In genomic region chr9:136013524-136014034, GRCh38 we compare ENCODE assay signal across 27 cellular contexts. TPM values are rescaled to one million over a fixed set of nuclear protein-coding genes. Genes with fewer than 3 reads are reported as not detected.
DNase-seq lines count a peak whose midpoint lies in the region; ATAC-seq and TF ChIP-seq lines count a peak whose summit lies in the region.
"Had no signal": no experiment of that assay in that cellular context is flagged by ENCODE, and none has a peak within 500 bp of the region (broad histone marks: within the 10 kb centered on the region; RNA-seq: fewer than 3 reads in every experiment).

No MANE protein-coding gene starts in this region.

- H3K4me2 ChIP-seq in OCI-LY1 (ENCODE audit: low read length) = peak overlapping the region; percentile 35
- H3K4me2 ChIP-seq: GM23338, hepatocyte had no signal

- intact Hi-C loops in activated naive CD4-positive, alpha-beta T cell treated with anti-CD3 and anti-CD28 coated beads for 36 hours (cut with micrococcal nuclease) = no loop called here
- intact Hi-C loops in testis (cut with DNase I; ENCODE audit: low total_unique reads) = no loop called here

- H3K36me3 Mint-ChIP-seq in activated naive CD4-positive, alpha-beta T cell treated with anti-CD3 and anti-CD28 coated beads for 36 hours (ENCODE audit: low read depth) = no peaks in the 10 kb centered on the region
- H3K36me3 Mint-ChIP-seq: activated naive CD4-positive, alpha-beta T cell treated with anti-CD3 and anti-CD28 coated beads, Interleukin-2, amount 50 U/mL, for 72 hours; mesothelial cell of epicardium; naive B cell had no signal

- H3K27me3 Mint-ChIP-seq in activated naive CD4-positive, alpha-beta T cell treated with anti-CD3 and anti-CD28 coated beads for 36 hours (ENCODE audit: low read depth) = no peaks in the 10 kb centered on the region
- H3K27me3 Mint-ChIP-seq: dendritic cell treated with granulocyte-macrophage colony-stimulating factor and Interleukin-4, amounts not matched to agents 40 ng/mL and 50 ng/mL, for 4 days had no signal

- ATAC-seq in HG02623 (IDR thresholded peaks at IDR 0.05; ENCODE audit: unreplicated experiment) = no peak
- ATAC-seq: activated naive CD4-positive, alpha-beta T cell treated with anti-CD3 and anti-CD28 coated beads, Interleukin-2, amount 50 U/mL, for 72 hours; GM23338 had no signal

- no peak for TF ChIP-seq CTCF in OCI-LY1 (IDR thresholded peaks at IDR 0.05; ENCODE audit: low read length)
- TF ChIP-seq CTCF in testis (IDR thresholded peaks at IDR 0.05) = no peak
- no peak for TF ChIP-seq CTCF in GM10266 (IDR thresholded peaks at IDR 0.05; ENCODE audit: control insufficient read depth, insufficient read depth, low read depth, missing control alignments)

- no peak overlapping the region for H3K4me3 Mint-ChIP-seq in activated naive CD4-positive, alpha-beta T cell treated with anti-CD3 and anti-CD28 coated beads for 36 hours
- H3K4me3 Mint-ChIP-seq: activated B cell treated with CpG ODN at 0.5 μM for 24 hours; CD8-positive, alpha-beta memory T cell; dendritic cell treated with granulocyte-macrophage colony-stimulating factor and Interleukin-4, amounts not matched to agents 40 ng/mL and 50 ng/mL, for 4 days; GM23338; mesothelial cell of epicardium had no signal

- CTCF ChIA-PET in activated naive CD4-positive, alpha-beta T cell treated with anti-CD3 and anti-CD28 coated beads for 36 hours (lab: Charles Lee) = no interaction called here

- TF ChIP-seq POLR2A in testis (IDR thresholded peaks at IDR 0.05) = no peak

- H2AFZ ChIP-seq in OCI-LY1 (ENCODE audit: low read length) = no peak overlapping the region
- H2AFZ ChIP-seq: GM23338, hepatocyte had no signal

- no peak overlapping the region for H3K27ac Mint-ChIP-seq in activated naive CD4-positive, alpha-beta T cell treated with anti-CD3 and anti-CD28 coated beads for 36 hours
- H3K27ac Mint-ChIP-seq: activated B cell treated with CpG ODN at 0.5 μM for 24 hours; activated naive CD4-positive, alpha-beta T cell treated with anti-CD3 and anti-CD28 coated beads, Interleukin-2, amount 50 U/mL, for 72 hours; CD8-positive, alpha-beta memory T cell; dendritic cell treated with granulocyte-macrophage colony-stimulating factor and Interleukin-4, amounts not matched to agents 40 ng/mL and 50 ng/mL, for 4 days; GM23338; mesothelial cell of epicardium; naive B cell had no signal

- H3K27ac ChIP-seq in OCI-LY1 (ENCODE audit: low read depth, low read length, poor library complexity, severe bottlenecking) (peak overlapping the region; percentile 87), temporal lobe (ENCODE audit: low read depth, low read length) (peak overlapping the region; percentile 52), testis (no peak overlapping the region)

- 92 to 94% methylated on average over 9 to 21 of the region's 21 CpGs for WGBS in testis, 2 donors

- no peaks in the 10 kb centered on the region for H3K4me1 Mint-ChIP-seq in activated naive CD4-positive, alpha-beta T cell treated with anti-CD3 and anti-CD28 coated beads for 36 hours (ENCODE audit: low read depth)
- H3K4me1 Mint-ChIP-seq: activated B cell treated with CpG ODN at 0.5 μM for 24 hours, naive B cell had no signal

- H3K9me3 ChIP-seq in OCI-LY1 (ENCODE audit: low read length) (no peaks in the 10 kb centered on the region), testis (no peaks in the 10 kb centered on the region)
- H3K9me3 ChIP-seq: ascending aorta, esophagus squamous epithelium, vagina had no signal

- no peak overlapping the region for H3K9ac ChIP-seq in OCI-LY1 (ENCODE audit: low read length)

- no peaks in the 10 kb centered on the region for H3K36me3 ChIP-seq in OCI-LY1 (ENCODE audit: insufficient read depth, low read length)
- no peaks in the 10 kb centered on the region for H3K36me3 ChIP-seq in testis (ENCODE audit: low read depth, missing control alignments)

- peak; percentile 3 for DNase-seq in activated naive CD4-positive, alpha-beta T cell treated with anti-CD3 and anti-CD28 coated beads for 36 hours
- no peak for DNase-seq in activated naive CD4-positive, alpha-beta T cell treated with Interleukin-2 at 50 U/mL for 16 hours
- DNase-seq in islet precursor cell (peak; percentile 28), testis (no peak), GM10266 (ENCODE audit: extremely low spot score) (no peak)
- DNase-seq: activated B cell treated with CpG ODN at 0.5 μM for 24 hours; activated CD4-positive, alpha-beta T cell treated with anti-CD3 and anti-CD28 coated beads, Interleukin-2, amount 50 U/mL, for 4 hours; central memory CD4-positive, alpha-beta T cell; DMS 273 treated with DMSO at 0.1 percent for 48 hours; esophagus squamous epithelium; foreskin melanocyte; naive B cell; NCI-H1092 treated with DMSO at 0.1 percent for 48 hours; NCI-H187 treated with DMSO at 0.1 percent for 48 hours; NCI-H524; stimulated activated CD4-positive, alpha-beta T cell treated with anti-CD3 and anti-CD28 coated beads, Interleukin-2, amount 100 ng/mL, for 48 hours had no signal

- H4K20me1 ChIP-seq in OCI-LY1 (ENCODE audit: insufficient read depth, low read length) = no peaks in the 10 kb centered on the region

- no peaks in the 10 kb centered on the region for H3F3A ChIP-seq in OCI-LY1 (ENCODE audit: insufficient read depth, low read length)

- H3K9me2 ChIP-seq in OCI-LY1 (ENCODE audit: low read depth, low read length) = no peaks in the 10 kb centered on the region

- H3K4me1 ChIP-seq in OCI-LY1 (ENCODE audit: insufficient read depth, low read length, severe bottlenecking) = peaks cover 23% of the 10 kb centered on the region
- H3K4me1 ChIP-seq in testis = peaks cover 19% of the 10 kb centered on the region

- no peaks in the 10 kb centered on the region for H3K79me2 ChIP-seq in OCI-LY1 (ENCODE audit: insufficient read depth, low read length)

- H3K4me3 ChIP-seq in OCI-LY1 (ENCODE audit: low read depth, low read length, poor library complexity, severe bottlenecking) = no peak overlapping the region
- H3K4me3 ChIP-seq in testis = no peak overlapping the region
- H3K4me3 ChIP-seq: ascending aorta, esophagus squamous epithelium, GM23338, hepatocyte, vagina had no signal

- H3K9me3 Mint-ChIP-seq in activated naive CD4-positive, alpha-beta T cell treated with anti-CD3 and anti-CD28 coated beads for 36 hours = no peaks in the 10 kb centered on the region
- H3K9me3 Mint-ChIP-seq: activated B cell treated with CpG ODN at 0.5 μM for 24 hours; activated naive CD4-positive, alpha-beta T cell treated with anti-CD3 and anti-CD28 coated beads, Interleukin-2, amount 50 U/mL, for 72 hours; CD8-positive, alpha-beta memory T cell; dendritic cell treated with granulocyte-macrophage colony-stimulating factor and Interleukin-4, amounts not matched to agents 40 ng/mL and 50 ng/mL, for 4 days; GM23338; mesothelial cell of epicardium; naive B cell had no signal

- H3K27me3 ChIP-seq in OCI-LY1 (ENCODE audit: insufficient read depth, low read length) (peaks cover 5% of the 10 kb centered on the region; the same call in 1 of the 2 replicates), testis (no peaks in the 10 kb centered on the region)
- H3K27me3 ChIP-seq: ascending aorta, esophagus squamous epithelium, hepatocyte, vagina had no signal

RNA-seq across cellular contexts. Expression of gene UBAC1, which starts 52.4 kb away (rescaled TPM):
- total RNA-seq in activated naive CD4-positive, alpha-beta T cell treated with anti-CD3 and anti-CD28 coated beads for 36 hours = 10 to 100 TPM; 37.2 to 40.0 TPM
- total RNA-seq in temporal lobe (24.6 TPM), testis (10 to 100 TPM; 82.2 to 99.5 TPM)
- 92.5 TPM for polyA plus RNA-seq in testis (ENCODE audit: insufficient read depth, low read depth, low replicate concordance)

Comparison
In these comparisons a context has a peak if more than half of its experiments do, and no peak if none do; other contexts are left out.
1. DNase-seq: peak in activated naive CD4-positive, alpha-beta T cell treated with anti-CD3 and anti-CD28 coated beads for 36 hours (single experiment) and islet precursor cell (single experiment); none in activated naive CD4-positive, alpha-beta T cell treated with Interleukin-2 at 50 U/mL for 16 hours (single experiment), testis (single experiment) and GM10266 (single experiment).
2. H3K27ac ChIP-seq: peak in OCI-LY1 (single experiment) and temporal lobe (single experiment); none in testis (0 of 2).